ENCODE assay signal across 26 cellular contexts in genomic region chr6:3714111-3714510, GRCh38. TPM values are rescaled to one million over a fixed set of nuclear protein-coding genes. Genes with fewer than 3 reads are reported as not detected.
"Had no signal": no experiment of that assay in that cellular context is flagged by ENCODE, and none has a peak within 500 bp of the region (broad histone marks: within the 10 kb centered on the region; RNA-seq: fewer than 3 reads in every experiment).

No MANE protein-coding gene starts in this region.

- H3K4me1 ChIP-seq: ascending aorta, colonic mucosa, heart right ventricle had no signal

- H3K27me3 ChIP-seq: ascending aorta, brain microvascular endothelial cell, colonic mucosa, esophagus squamous epithelium, gastroesophageal sphincter, heart right ventricle had no signal

- H3K27ac ChIP-seq: brain microvascular endothelial cell, colonic mucosa, esophagus squamous epithelium, gastroesophageal sphincter, heart right ventricle had no signal

- ATAC-seq: activated CD4-positive, alpha-beta T cell treated with anti-CD3 and anti-CD28 coated beads for 36 hours; activated CD8-positive, alpha-beta memory T cell treated with anti-CD3 and anti-CD28 coated beads, Interleukin-2, amount 10 ng/mL, durations not matched to agents 7 days and 5 days; activated CD8-positive, alpha-beta T cell treated with anti-CD3 and anti-CD28 coated beads, Interleukin-2, amount 10 ng/mL, durations not matched to agents 7 days and 5 days; activated naive CD4-positive, alpha-beta T cell treated with anti-CD3 and anti-CD28 coated beads, Interleukin-2, amount 50 U/mL, for 72 hours; activated T-cell treated with anti-CD3 and anti-CD28 coated beads, Interleukin-2, amount 50 U/mL, for 72 hours; gastroesophageal sphincter; heart right ventricle had no signal

- H3K9me3 ChIP-seq: ascending aorta, colonic mucosa, gastroesophageal sphincter had no signal

- H3K36me3 ChIP-seq: brain microvascular endothelial cell, colonic mucosa, esophagus squamous epithelium, gastroesophageal sphincter had no signal

- DNase-seq: activated CD4-positive, alpha-beta memory T cell treated with anti-CD3 and anti-CD28 coated beads for 36 hours; activated CD4-positive, alpha-beta T cell treated with anti-CD3 and anti-CD28 coated beads for 36 hours; activated CD4-positive, alpha-beta T cell treated with anti-CD3 and anti-CD28 coated beads, Interleukin-2, amount 10 ng/mL, durations not matched to agents 24 days and 14 days; activated CD4-positive, CD25-positive, alpha-beta regulatory T cell; activated CD4-positive, CD25-positive, alpha-beta regulatory T cell treated with anti-CD3 and anti-CD28 coated beads, Interleukin-2, amount 50 U/mL, for 72 hours; activated CD8-positive, alpha-beta memory T cell treated with anti-CD3 and anti-CD28 coated beads, Interleukin-2, amount 50 U/mL, for 4 hours; activated CD8-positive, alpha-beta T cell treated with anti-CD3 and anti-CD28 coated beads, Interleukin-2, amount 10 ng/mL, durations not matched to agents 7 days and 5 days; activated gamma-delta T cell; activated naive CD4-positive, alpha-beta T cell; activated naive CD4-positive, alpha-beta T cell treated with anti-CD3 and anti-CD28 coated beads, Interleukin-2, amount 10 ng/mL, durations not matched to agents 7 days and 5 days; activated naive CD8-positive, alpha-beta T cell treated with anti-CD3 and anti-CD28 coated beads, Interleukin-2, amount 10 ng/mL, durations not matched to agents 7 days and 5 days; activated T-cell treated with anti-CD3 and anti-CD28 coated beads, Interleukin-2, amount 50 U/mL, for 1 hour; activated T-cell treated with anti-CD3 and anti-CD28 coated beads, Interleukin-2, amount 50 U/mL, for 72 hours; brain microvascular endothelial cell; caudate nucleus; colonic mucosa; effector CD8-positive, alpha-beta T cell; esophagus squamous epithelium; foreskin melanocyte; heart right ventricle; T-helper 1 cell; T-helper 2 cell had no signal

- H3K4me3 ChIP-seq: ascending aorta, colonic mucosa, esophagus squamous epithelium, gastroesophageal sphincter, heart right ventricle had no signal

RNA-seq across cellular contexts. Expression of gene PXDC1, which starts 37.4 kb away (rescaled TPM):
- total RNA-seq: activated CD8-positive, alpha-beta T cell treated with anti-CD3 and anti-CD28 coated beads, Interleukin-2, amount 10 ng/mL, durations not matched to agents 7 days and 5 days had no signal
